ENCODE assay signal across 22 cellular contexts in the genomic region with DNA sequence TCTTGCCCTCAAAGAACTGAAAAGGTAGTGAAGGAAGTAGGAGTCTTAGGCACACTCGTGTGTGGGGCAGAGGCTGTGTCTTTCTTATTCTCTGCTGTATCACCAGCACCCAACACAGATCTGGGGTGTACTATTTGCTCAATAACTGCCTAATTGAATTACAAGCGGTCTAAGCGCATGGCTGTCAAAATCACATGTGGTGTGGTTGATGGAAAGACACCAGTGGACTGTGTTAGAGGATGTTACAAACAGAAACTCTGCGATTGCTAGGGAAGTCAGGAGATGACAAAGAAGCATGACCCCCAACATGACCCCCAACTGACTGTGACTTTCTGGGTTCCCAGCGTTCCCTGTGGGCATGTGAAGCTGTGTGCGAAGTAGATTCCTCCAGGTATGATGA.
"Had no signal": no experiment of that assay in that cellular context is flagged by ENCODE, and none has a peak within 500 bp of the region (broad histone marks: within the 10 kb centered on the region; RNA-seq: fewer than 3 reads in every experiment).

No MANE protein-coding gene starts in this region.

- H3K27ac Mint-ChIP-seq: mesothelial cell of epicardium; natural killer cell treated with Interleukin-12 subunit alpha and Interleukin-12 subunit beta and Interleukin-15 and Interleukin-18, amount 100 ng/mL, for 72 hours; stimulated activated naive CD8-positive, alpha-beta T cell treated with anti-CD3 and anti-CD28 coated beads, Interleukin-15, amount 100 ng/mL, for 72 hours had no signal

- H3K4me1 Mint-ChIP-seq: mesothelial cell of epicardium had no signal

- DNase-seq: dorsolateral prefrontal cortex; effector CD8-positive, alpha-beta T cell; foreskin melanocyte; head of caudate nucleus; kidney; left colon; mammary epithelial cell; psoas muscle; retina; right lobe of liver; spleen; stimulated activated CD4-positive, alpha-beta T cell treated with anti-CD3 and anti-CD28 coated beads, Interleukin-15, amount 100 ng/mL, for 24 hours; stimulated activated CD4-positive, alpha-beta T cell treated with anti-CD3 and anti-CD28 coated beads, Interleukin-1b, Interleukin-23, amount 100 ng/mL, for 48 hours; stimulated activated CD4-positive, alpha-beta T cell treated with anti-CD3 and anti-CD28 coated beads, Interleukin-4, amount 100 ng/mL, for 24 hours; stimulated activated naive B cell treated with anti-CD40 and anti-IgM and Interleukin-4, amounts not matched to agents 10 μg/mL and 1 μg/mL and 100 μg/mL, for 72 hours; stimulated activated naive CD8-positive, alpha-beta T cell treated with anti-CD3 and anti-CD28 coated beads, Interleukin-15, amount 100 ng/mL, for 72 hours; testis had no signal

- H3K27me3 ChIP-seq: dorsolateral prefrontal cortex, hepatocyte, right lobe of liver, spleen, testis, tibial nerve had no signal

- ATAC-seq: left colon; natural killer cell treated with Interleukin-12 subunit alpha and Interleukin-12 subunit beta and Interleukin-15 and Interleukin-18, amount 100 ng/mL, for 72 hours; psoas muscle; stimulated activated naive B cell treated with anti-CD40 and anti-IgM and Interleukin-4, amounts not matched to agents 10 μg/mL and 1 μg/mL and 100 μg/mL, for 72 hours; stimulated activated naive CD8-positive, alpha-beta T cell treated with anti-CD3 and anti-CD28 coated beads, Interleukin-15, amount 100 ng/mL, for 72 hours had no signal

- H3K4me3 ChIP-seq: coronary artery, dorsolateral prefrontal cortex, hepatocyte, psoas muscle, right lobe of liver, spleen, testis, tibial nerve had no signal

- H3K27me3 Mint-ChIP-seq: natural killer cell treated with Interleukin-12 subunit alpha and Interleukin-12 subunit beta and Interleukin-15 and Interleukin-18, amount 100 ng/mL, for 72 hours; stimulated activated naive B cell treated with anti-CD40 and anti-IgM and Interleukin-4, amounts not matched to agents 10 μg/mL and 1 μg/mL and 100 μg/mL, for 72 hours; stimulated activated naive CD8-positive, alpha-beta T cell treated with anti-CD3 and anti-CD28 coated beads, Interleukin-15, amount 100 ng/mL, for 72 hours had no signal

- H3K4me3 Mint-ChIP-seq: mesothelial cell of epicardium; natural killer cell treated with Interleukin-12 subunit alpha and Interleukin-12 subunit beta and Interleukin-15 and Interleukin-18, amount 100 ng/mL, for 72 hours; stimulated activated naive B cell treated with anti-CD40 and anti-IgM and Interleukin-4, amounts not matched to agents 10 μg/mL and 1 μg/mL and 100 μg/mL, for 72 hours; stimulated activated naive CD8-positive, alpha-beta T cell treated with anti-CD3 and anti-CD28 coated beads, Interleukin-15, amount 100 ng/mL, for 72 hours had no signal

- H3K27ac ChIP-seq: hepatocyte, right lobe of liver, testis had no signal

- H3K9me3 ChIP-seq: psoas muscle, right lobe of liver, spleen, testis, tibial nerve had no signal

- H3K9me3 Mint-ChIP-seq: mesothelial cell of epicardium; natural killer cell treated with Interleukin-12 subunit alpha and Interleukin-12 subunit beta and Interleukin-15 and Interleukin-18, amount 100 ng/mL, for 72 hours; stimulated activated naive CD8-positive, alpha-beta T cell treated with anti-CD3 and anti-CD28 coated beads, Interleukin-15, amount 100 ng/mL, for 72 hours had no signal
